ENCODE assay signal across 1 cellular context in genomic region chr2:118084483-118085089, GRCh38.
TF ChIP-seq lines count a peak whose summit lies in the region.

No MANE protein-coding gene starts in this region.

TF ChIP-seq in HepG2, 621 proteins besides CTCF, POLR2A, EP300 and RAD21 (continued from another document and continues in another):
- TF ChIP-seq ZNF670 (CRISPR knock-in tag; IDR thresholded peaks at IDR 0.05; ENCODE audit: borderline replicate concordance) (no peak), PHB2 (IDR thresholded peaks at IDR 0.05; ENCODE audit: partially characterized antibody) (no peak), SNRNP70 (IDR thresholded peaks at IDR 0.05; ENCODE audit: low read depth, low read length) (no peak), RCOR2 (CRISPR knock-in tag; IDR thresholded peaks at IDR 0.05) (no peak; the same call in 1 of the 2 replicates), PRDM4 (CRISPR knock-in tag; IDR thresholded peaks at IDR 0.05; ENCODE audit: borderline replicate concordance) (no peak), MBNL3 (CRISPR knock-in tag; conservative IDR thresholded peaks at IDR 0.05) (no peak), MATR3 (CRISPR knock-in tag; IDR thresholded peaks at IDR 0.05) (no peak), ZNF230 (CRISPR knock-in tag; IDR thresholded peaks at IDR 0.05) (no peak), BRD4 (CRISPR knock-in tag; IDR thresholded peaks at IDR 0.05) (no peak), WIZ (CRISPR knock-in tag; IDR thresholded peaks at IDR 0.05) (no peak), MEIS2 (CRISPR knock-in tag; IDR thresholded peaks at IDR 0.05) (no peak), AKNA (CRISPR knock-in tag; IDR thresholded peaks at IDR 0.05; ENCODE audit: borderline replicate concordance) (no peak), ZNF138 (CRISPR knock-in tag; IDR thresholded peaks at IDR 0.05; ENCODE audit: low read depth) (no peak), PCBP2 (optimal IDR thresholded peaks at IDR 0.05; ENCODE audit: low read depth, low read length, poor library complexity, severe bottlenecking) (no peak), ARID2 (CRISPR knock-in tag; IDR thresholded peaks at IDR 0.05; ENCODE audit: borderline replicate concordance) (no peak), HNRNPLL (IDR thresholded peaks at IDR 0.05; ENCODE audit: low read depth, low read length, poor library complexity, severe bottlenecking) (no peak), ZNF737 (CRISPR knock-in tag; IDR thresholded peaks at IDR 0.05; ENCODE audit: borderline replicate concordance) (no peak), ZNF235 (CRISPR knock-in tag; IDR thresholded peaks at IDR 0.05; ENCODE audit: borderline replicate concordance) (no peak), ZFP36 (IDR thresholded peaks at IDR 0.05; ENCODE audit: borderline replicate concordance, low read depth, low read length, partially characterized antibody) (no peak), PRPF4 (IDR thresholded peaks at IDR 0.05; ENCODE audit: low read depth, low read length, poor library complexity, severe bottlenecking) (no peak), ATAD3A (CRISPR knock-in tag; IDR thresholded peaks at IDR 0.05) (no peak), ZBTB34 (CRISPR knock-in tag; IDR thresholded peaks at IDR 0.05) (no peak), ARID5B (CRISPR knock-in tag; IDR thresholded peaks at IDR 0.05) (peak; percentile 64), ZNF484 (CRISPR knock-in tag; IDR thresholded peaks at IDR 0.05; ENCODE audit: borderline replicate concordance, low read depth) (no peak), ZNF724P (CRISPR knock-in tag; IDR thresholded peaks at IDR 0.05; ENCODE audit: borderline replicate concordance) (no peak), NFRKB (IDR thresholded peaks at IDR 0.05) (no peak), ZNF780A (CRISPR knock-in tag; IDR thresholded peaks at IDR 0.05) (no peak), ZNF660 (CRISPR knock-in tag; IDR thresholded peaks at IDR 0.05; ENCODE audit: borderline replicate concordance, low read depth) (no peak), SPEN (CRISPR knock-in tag; IDR thresholded peaks at IDR 0.05; ENCODE audit: low read depth) (no peak), ZNF343 (CRISPR knock-in tag; IDR thresholded peaks at IDR 0.05) (no peak), IKZF4 (CRISPR knock-in tag; IDR thresholded peaks at IDR 0.05; ENCODE audit: borderline replicate concordance, low read depth, not compliant biosample characterization) (no peak), SNAPC4 (CRISPR knock-in tag; IDR thresholded peaks at IDR 0.05) (no peak), POLR2AphosphoS5 (IDR thresholded peaks at IDR 0.05; ENCODE audit: low read depth, low read length) (peak; percentile 49; the same call in 1 of the 2 replicates), REXO4 (CRISPR knock-in tag; IDR thresholded peaks at IDR 0.05; ENCODE audit: borderline replicate concordance) (no peak), NFE2L1 (CRISPR knock-in tag; IDR thresholded peaks at IDR 0.05; ENCODE audit: borderline replicate concordance) (no peak), CEBPG (CRISPR knock-in tag; IDR thresholded peaks at IDR 0.05) (no peak), ZFP90 (CRISPR knock-in tag; IDR thresholded peaks at IDR 0.05; ENCODE audit: borderline replicate concordance) (no peak), SAFB2 (CRISPR knock-in tag; IDR thresholded peaks at IDR 0.05; ENCODE audit: borderline replicate concordance, low read depth) (no peak), ZFP62 (CRISPR knock-in tag; IDR thresholded peaks at IDR 0.05) (no peak), RFXANK (CRISPR knock-in tag; IDR thresholded peaks at IDR 0.05) (no peak), HOXA7 (CRISPR knock-in tag; IDR thresholded peaks at IDR 0.05) (no peak), ZNF572 (CRISPR knock-in tag; IDR thresholded peaks at IDR 0.05) (no peak)
- TF ChIP-seq, protein P1, sequence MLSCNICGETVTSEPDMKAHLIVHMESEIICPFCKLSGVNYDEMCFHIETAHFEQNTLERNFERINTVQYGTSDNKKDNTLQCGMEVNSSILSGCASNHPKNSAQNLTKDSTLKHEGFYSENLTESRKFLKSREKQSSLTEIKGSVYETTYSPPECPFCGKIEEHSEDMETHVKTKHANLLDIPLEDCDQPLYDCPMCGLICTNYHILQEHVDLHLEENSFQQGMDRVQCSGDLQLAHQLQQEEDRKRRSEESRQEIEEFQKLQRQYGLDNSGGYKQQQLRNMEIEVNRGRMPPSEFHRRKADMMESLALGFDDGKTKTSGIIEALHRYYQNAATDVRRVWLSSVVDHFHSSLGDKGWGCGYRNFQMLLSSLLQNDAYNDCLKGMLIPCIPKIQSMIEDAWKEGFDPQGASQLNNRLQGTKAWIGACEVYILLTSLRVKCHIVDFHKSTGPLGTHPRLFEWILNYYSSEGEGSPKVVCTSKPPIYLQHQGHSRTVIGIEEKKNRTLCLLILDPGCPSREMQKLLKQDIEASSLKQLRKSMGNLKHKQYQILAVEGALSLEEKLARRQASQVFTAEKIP (CRISPR knock-in tag; IDR thresholded peaks at IDR 0.05; ENCODE audit: borderline replicate concordance): no peak
- TF ChIP-seq, protein P2, sequence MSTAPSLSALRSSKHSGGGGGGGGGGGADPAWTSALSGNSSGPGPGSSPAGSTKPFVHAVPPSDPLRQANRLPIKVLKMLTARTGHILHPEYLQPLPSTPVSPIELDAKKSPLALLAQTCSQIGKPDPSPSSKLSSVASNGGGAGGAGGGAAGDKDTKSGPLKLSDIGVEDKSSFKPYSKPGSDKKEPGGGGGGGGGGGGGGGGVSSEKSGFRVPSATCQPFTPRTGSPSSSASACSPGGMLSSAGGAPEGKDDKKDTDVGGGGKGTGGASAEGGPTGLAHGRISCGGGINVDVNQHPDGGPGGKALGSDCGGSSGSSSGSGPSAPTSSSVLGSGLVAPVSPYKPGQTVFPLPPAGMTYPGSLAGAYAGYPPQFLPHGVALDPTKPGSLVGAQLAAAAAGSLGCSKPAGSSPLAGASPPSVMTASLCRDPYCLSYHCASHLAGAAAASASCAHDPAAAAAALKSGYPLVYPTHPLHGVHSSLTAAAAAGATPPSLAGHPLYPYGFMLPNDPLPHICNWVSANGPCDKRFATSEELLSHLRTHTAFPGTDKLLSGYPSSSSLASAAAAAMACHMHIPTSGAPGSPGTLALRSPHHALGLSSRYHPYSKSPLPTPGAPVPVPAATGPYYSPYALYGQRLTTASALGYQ (CRISPR knock-in tag; IDR thresholded peaks at IDR 0.05): no peak
